ENCODE assay signal across 12 cellular contexts in genomic region chr3:175672119-175672689, GRCh38.
DNase-seq lines count a peak whose midpoint lies in the region; ATAC-seq, FAIRE-seq and TF ChIP-seq lines count a peak whose summit lies in the region.
"Had no signal": no experiment of that assay in that cellular context is flagged by ENCODE, and none has a peak within 500 bp of the region (broad histone marks: within the 10 kb centered on the region; RNA-seq: fewer than 3 reads in every experiment).

No MANE protein-coding gene starts in this region.

- FAIRE-seq in endothelial cell of umbilical vein (lab: Jason Lieb, UNC): peak; percentile 63

- H3K4me1 ChIP-seq in endothelial cell of umbilical vein (ENCODE audit: control insufficient read depth, extremely low read depth, insufficient read depth, low read length): no peaks in the 10 kb centered on the region
- H3K4me1 ChIP-seq: Caco-2, left lung, transverse colon had no signal

- no peaks in the 10 kb centered on the region for H4K20me1 ChIP-seq in endothelial cell of umbilical vein (replicated peaks; ENCODE audit: control insufficient read depth, extremely low read depth, insufficient read depth, low read length)

- CTCF ChIA-PET in endothelial cell of umbilical vein (lab: Charles Lee): interaction anchor here (1.0 to 1.7 kb wide), 2 partner anchors 11 to 261 kb away, joined by 3 to 4 read pairs; no protein-coding TSS in a partner anchor

- no peak for TF ChIP-seq POLR2A in endothelial cell of umbilical vein (IDR thresholded peaks at IDR 0.05; ENCODE audit: low read depth, low read length)

- H3K27ac ChIP-seq in 22Rv1 (peak overlapping the region; percentile 74), endothelial cell of umbilical vein (ENCODE audit: insufficient read depth, low read depth, low read length) (no peak overlapping the region), WERI-Rb-1 (no peak overlapping the region)
- H3K27ac ChIP-seq: left lung, transverse colon had no signal

- BruUV-seq in endothelial cell of umbilical vein (replicated peaks; lab: Mats Ljungman, UMichigan): no TSS peak

- H3K9ac ChIP-seq in endothelial cell of umbilical vein (replicated peaks; ENCODE audit: extremely low read depth, insufficient read depth, low read length): peak overlapping the region; percentile 46

- no peaks in the 10 kb centered on the region for H3K36me3 ChIP-seq in endothelial cell of umbilical vein (ENCODE audit: control insufficient read depth in 2 of 2, extremely low read depth in 1 of 2, insufficient read depth in 2 of 2, low read length in 2 of 2)
- H3K36me3 ChIP-seq in WERI-Rb-1: no peaks in the 10 kb centered on the region
- H3K36me3 ChIP-seq: left lung, transverse colon had no signal

- TF ChIP-seq CTCF in 22Rv1 (IDR thresholded peaks at IDR 0.05): no peak
- TF ChIP-seq CTCF in HFF-Myc (IDR thresholded peaks at IDR 0.05; ENCODE audit: low read depth, low read length, missing control alignments): no peak
- no peak for TF ChIP-seq CTCF in endothelial cell of umbilical vein (IDR thresholded peaks at IDR 0.05; ENCODE audit: extremely low read depth in 1 of 2, insufficient read depth in 1 of 2, low read depth in 1 of 2, low read length in 2 of 2)
- no peak for TF ChIP-seq CTCF in WERI-Rb-1 (IDR thresholded peaks at IDR 0.05; ENCODE audit: low read depth, low read length)

- peak overlapping the region; percentile 91 for H3K4me2 ChIP-seq in endothelial cell of umbilical vein (ENCODE audit: insufficient read depth, low read length)

- dilution Hi-C loops in endothelial cell of umbilical vein (cut with MboI; ENCODE audit: extremely low pct_ligation_motif_present, low sequenced_read_pairs): no loop called here

- ATAC-seq in GM19455 (IDR thresholded peaks at IDR 0.05; ENCODE audit: unreplicated experiment) (no peak), HG02973 (IDR thresholded peaks at IDR 0.05; ENCODE audit: unreplicated experiment) (no peak)
- ATAC-seq: left lung had no signal

- H3K9me3 ChIP-seq in endothelial cell of umbilical vein (replicated peaks; ENCODE audit: control insufficient read depth, insufficient read depth, low read length): no peaks in the 10 kb centered on the region
- H3K9me3 ChIP-seq in WERI-Rb-1 (ENCODE audit: severe bottlenecking): no peaks in the 10 kb centered on the region
- H3K9me3 ChIP-seq: Caco-2, transverse colon had no signal

- intact Hi-C loops in endothelial cell of umbilical vein (cut with micrococcal nuclease): no loop called here

- DNase-seq in HFF-Myc (ENCODE audit: extremely low read depth, low read depth) (peak; percentile 24), endothelial cell of umbilical vein (ENCODE audit: low read depth, low spot score) (peak; percentile 73), midbrain (lab: John Stamatoyannopoulos, UW) (peak; percentile 30), NCI-H1694 treated with DMSO at 0.1 percent for 48 hours (lab: John Stamatoyannopoulos, UW) (no peak), WERI-Rb-1 (no peak)
- DNase-seq: activated CD4-positive, alpha-beta memory T cell treated with anti-CD3 and anti-CD28 coated beads for 36 hours; Caco-2; left lung; transverse colon had no signal

- no peaks in the 10 kb centered on the region for H3K79me2 ChIP-seq in endothelial cell of umbilical vein (ENCODE audit: control insufficient read depth, insufficient read depth, low read length)

- peak overlapping the region; percentile 97 for H2AFZ ChIP-seq in endothelial cell of umbilical vein (ENCODE audit: low read depth, low read length)

- no peaks in the 10 kb centered on the region for H3K27me3 ChIP-seq in endothelial cell of umbilical vein (ENCODE audit: control insufficient read depth in 2 of 2, insufficient read depth in 2 of 2, low read length in 2 of 2)
- no peaks in the 10 kb centered on the region for H3K27me3 ChIP-seq in WERI-Rb-1 (ENCODE audit: insufficient read depth, low read depth, severe bottlenecking)
- H3K27me3 ChIP-seq: left lung, transverse colon had no signal

- H3K4me3 ChIP-seq in HFF-Myc (replicated peaks; ENCODE audit: low read depth, low read length): peak overlapping the region; percentile 28
- peak overlapping the region; percentile 17 to 62 (median 30) for H3K4me3 ChIP-seq in endothelial cell of umbilical vein (replicated peaks in 1 of 3; ENCODE audit: insufficient read depth in 1 of 3, low read depth in 1 of 3, low read length in 3 of 3)
- no peak overlapping the region for H3K4me3 ChIP-seq in WERI-Rb-1 (ENCODE audit: low read depth, low read length)
- H3K4me3 ChIP-seq: left lung had no signal

- no peaks in the 10 kb centered on the region for H3K9me1 ChIP-seq in endothelial cell of umbilical vein (replicated peaks; ENCODE audit: control insufficient read depth, extremely low read depth, insufficient read depth, low read length)

- POLR2A ChIA-PET in endothelial cell of umbilical vein (lab: Charles Lee): no interaction called here

TF ChIP-seq in endothelial cell of umbilical vein, 7 proteins besides CTCF, POLR2A, EP300 and RAD21:
- TF ChIP-seq EZH2 (IDR thresholded peaks at IDR 0.05; ENCODE audit: borderline replicate concordance, low read depth, low read length, severe bottlenecking) (no peak), GATA2 (IDR thresholded peaks at IDR 0.05; ENCODE audit: insufficient read depth, insufficient read length, low read depth, low read length) (no peak), JUN (IDR thresholded peaks at IDR 0.05; ENCODE audit: borderline replicate concordance, insufficient read depth, insufficient read length, low read depth) (no peak), MYC (IDR thresholded peaks at IDR 0.05; ENCODE audit: low read depth, low read length) (no peak), MAX (IDR thresholded peaks at IDR 0.05; ENCODE audit: insufficient read depth, insufficient read length) (no peak), FOS (IDR thresholded peaks at IDR 0.05; ENCODE audit: borderline replicate concordance, insufficient read depth, low read length) (no peak), POLR2AphosphoS5 (IDR thresholded peaks at IDR 0.05; ENCODE audit: insufficient read depth, low read depth, low read length) (no peak)

Comparison
In these comparisons a context has a peak if more than half of its experiments do, and no peak if none do; other contexts are left out.
1. DNase-seq: peak in HFF-Myc (single experiment), endothelial cell of umbilical vein (single experiment) and midbrain (single experiment); none in NCI-H1694 treated with DMSO at 0.1 percent for 48 hours (single experiment) and WERI-Rb-1 (single experiment).